In the genomic region with DNA sequence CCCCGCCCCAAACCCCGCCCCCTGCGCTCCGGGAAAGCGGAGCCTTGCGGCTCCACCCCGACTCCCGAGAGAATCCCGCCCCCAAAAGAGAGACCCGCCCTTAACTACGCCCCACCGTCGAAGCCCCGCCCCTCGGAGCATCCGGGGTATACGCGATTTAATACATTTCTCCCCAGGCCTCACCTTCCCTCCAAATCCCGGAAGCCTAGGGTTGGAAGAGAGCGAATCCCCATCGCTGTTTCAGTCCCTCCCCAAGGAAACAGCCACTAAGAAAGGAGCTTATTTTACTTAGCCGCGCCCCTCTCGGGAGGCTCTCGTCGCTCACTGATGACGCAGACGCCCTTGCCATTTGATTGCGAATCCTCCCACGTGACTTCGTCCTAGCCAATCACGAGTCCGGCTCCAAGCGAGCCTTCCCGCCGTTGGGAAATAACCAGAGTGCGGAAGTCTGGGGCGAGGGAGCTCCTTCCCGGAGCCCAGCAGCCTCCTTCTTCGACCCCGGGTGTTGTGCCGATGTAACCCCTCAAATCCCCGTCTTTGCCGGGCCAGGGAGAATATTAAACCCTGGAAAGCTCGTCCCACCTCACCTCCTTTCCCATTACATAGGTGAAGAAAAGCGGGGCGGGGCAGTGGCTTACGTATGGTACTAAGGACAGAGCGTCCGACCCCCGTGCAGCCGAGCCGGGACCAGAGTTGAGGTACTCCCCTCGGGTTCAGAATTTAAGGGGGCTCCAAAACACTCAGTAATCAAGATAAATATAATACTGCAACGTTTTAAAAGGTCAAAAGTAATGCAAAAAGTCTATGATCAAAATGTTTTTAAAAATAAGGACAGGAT, we compare ENCODE assay signal across 8 cellular contexts. TPM values are rescaled to one million over a fixed set of nuclear protein-coding genes. Genes with fewer than 3 reads are reported as not detected.
DNase-seq lines count a peak whose midpoint lies in the region; ATAC-seq and TF ChIP-seq lines count a peak whose summit lies in the region.

No MANE protein-coding gene starts in this region.

- no peaks in the 10 kb centered on the region for H4K20me1 ChIP-seq in BLaER1

- H3K27me3 ChIP-seq in BLaER1 (no peaks in the 10 kb centered on the region), colonic mucosa (no peaks in the 10 kb centered on the region)

- DNase-seq in NCI-H524 treated with DMSO at 0.1 percent for 48 hours (lab: John Stamatoyannopoulos, UW) (peak; percentile 100), colonic mucosa (peak; percentile 100), kidney tubule cell (ENCODE audit: low spot score) (peak; percentile 100)
- DNase-seq in activated CD4-positive, alpha-beta T cell treated with anti-CD3 and anti-CD28 coated beads for 48 hours, result peak; percentile 100
- DNase-seq in stimulated activated CD4-positive, alpha-beta T cell treated with anti-CD3 and anti-CD28 coated beads, Interleukin-1b, Interleukin-23, amount 100 ng/mL, for 1 hour (ENCODE audit: low read depth in 2 of 2), result peak; percentile 98 to 99

- H3K36me3 ChIP-seq in BLaER1 (peaks cover 4% of the 10 kb centered on the region; the same call in 1 of the 2 replicates), colonic mucosa (no peaks in the 10 kb centered on the region)

- H3K9ac ChIP-seq in BLaER1 (peak overlapping the region; percentile 90), colonic mucosa (ENCODE audit: low read depth in 2 of 2, low read length in 2 of 2) (peak overlapping the region; percentile 83 to 88)

- H3K4me1 ChIP-seq in BLaER1, result peaks cover 45% of the 10 kb centered on the region
- peaks cover 5% of the 10 kb centered on the region for H3K4me1 ChIP-seq in colonic mucosa

- intact Hi-C loops in colonic mucosa (cut with DNase I), result no loop called here

- ATAC-seq in GM19324 (IDR thresholded peaks at IDR 0.05; ENCODE audit: low FRiP score, unreplicated experiment) (peak; percentile 95), HG03460 (IDR thresholded peaks at IDR 0.05; ENCODE audit: unreplicated experiment) (peak; percentile 87)

- no peak for TF ChIP-seq CTCF in colonic mucosa (IDR thresholded peaks at IDR 0.05)

- peak overlapping the region; percentile 91 for H3K4me2 ChIP-seq in BLaER1

- H3K27ac ChIP-seq in BLaER1 (peak overlapping the region; percentile 84), colonic mucosa (peak overlapping the region; percentile 85)

- H3K4me3 ChIP-seq in BLaER1, result peak overlapping the region; percentile 77
- peak overlapping the region; percentile 70 for H3K4me3 ChIP-seq in colonic mucosa

- H3K9me3 ChIP-seq in BLaER1 (no peaks in the 10 kb centered on the region), colonic mucosa (no peaks in the 10 kb centered on the region)

RNA-seq across cellular contexts. Expression of a gene that starts 0.5 kb away (rescaled TPM):
- 10 to 100 TPM; 17.7 to 26.9 TPM for total RNA-seq in colonic mucosa

RNA-seq across cellular contexts. Expression of a gene that starts 13.6 kb away (rescaled TPM):
- under 1 TPM; 0.16 to 0.30 TPM for total RNA-seq in colonic mucosa

RNA-seq across cellular contexts. Expression of a gene that starts 20.2 kb away (rescaled TPM):
- total RNA-seq in colonic mucosa, result 10 to 100 TPM in 1 of 2 donors, under 1 TPM in 1; 0.30 to 18.4 TPM

RNA-seq across cellular contexts. Expression of a gene that starts 49.8 kb away (rescaled TPM):
- under 1 TPM in 1 of 2 donors, not detected in 1; 0.05 TPM for total RNA-seq in colonic mucosa

RNA-seq across cellular contexts. Expression of a gene that starts 50.8 kb away (rescaled TPM):
- 10 to 100 TPM in 1 of 2 donors, 1 to 10 TPM in 1; 5.7 to 18.4 TPM for total RNA-seq in colonic mucosa

Comparison
In these comparisons a context has a peak if more than half of its experiments do, and no peak if none do; other contexts are left out.
1. Peak in every context shown above with its lines: DNase-seq, ATAC-seq, H3K4me3 ChIP-seq and H3K27ac ChIP-seq.